7 cellular contexts compared by ENCODE assay signal in genomic region chr12:38183617-38184016, GRCh38.
DNase-seq lines count a peak whose midpoint lies in the region; ATAC-seq and TF ChIP-seq lines count a peak whose summit lies in the region.
"Not testable (repeated sequence)": the region's sequence is repeated elsewhere in the genome, so short reads cannot be mapped to it uniquely, and the experiment has no call there.

No MANE protein-coding gene starts in this region.

- DNase-seq in ACHN (peak; percentile 89), HS-5 (ENCODE audit: low read depth) (peak; percentile 26), M059J (ENCODE audit: low read depth) (peak; percentile 60), epithelial cell of esophagus (ENCODE audit: low read depth) (peak; percentile 64), kidney glomerular epithelial cell (lab: John Stamatoyannopoulos, UW) (peak; percentile 63), renal cortical epithelial cell (ENCODE audit: low read depth) (peak; percentile 94)
- DNase-seq in RWPE2 (ENCODE audit: low spot score), result not testable (repeated sequence)

- H3K4me3 ChIP-seq in RWPE2 (ENCODE audit: severe bottlenecking); epithelial cell of esophagus (ENCODE audit: low read length): not testable (repeated sequence)

- H3K27me3 ChIP-seq in RWPE2 (ENCODE audit: insufficient read depth, poor library complexity, severe bottlenecking), result not testable (repeated sequence)

- TF ChIP-seq CTCF in RWPE2 (IDR thresholded peaks at IDR 0.05; ENCODE audit: poor library complexity, severe bottlenecking); epithelial cell of esophagus (IDR thresholded peaks at IDR 0.05; ENCODE audit: insufficient read depth, low read depth, low read length, missing control alignments): not testable (repeated sequence)

- not testable (repeated sequence) for H3K9me3 ChIP-seq in RWPE2 (ENCODE audit: severe bottlenecking)

- ATAC-seq in RWPE2 (ENCODE audit: low read depth), result peak; percentile 78

- H3K36me3 ChIP-seq in RWPE2 (ENCODE audit: low read depth), result not testable (repeated sequence)

- in situ Hi-C loops in ACHN (cut with HindIII; ENCODE audit: low pct_ligation_motif_present, low pct_unique_long_range_greater_than_20kb, low sequenced_read_pairs), result not testable (repeated sequence)

- not testable (repeated sequence) for H3K27ac ChIP-seq in RWPE2 (ENCODE audit: poor library complexity, severe bottlenecking)

- H3K4me1 ChIP-seq in RWPE2 (ENCODE audit: insufficient read depth, poor library complexity, severe bottlenecking), result not testable (repeated sequence)
